Comparison of ENCODE assay signal across 36 cellular contexts in the genomic region with DNA sequence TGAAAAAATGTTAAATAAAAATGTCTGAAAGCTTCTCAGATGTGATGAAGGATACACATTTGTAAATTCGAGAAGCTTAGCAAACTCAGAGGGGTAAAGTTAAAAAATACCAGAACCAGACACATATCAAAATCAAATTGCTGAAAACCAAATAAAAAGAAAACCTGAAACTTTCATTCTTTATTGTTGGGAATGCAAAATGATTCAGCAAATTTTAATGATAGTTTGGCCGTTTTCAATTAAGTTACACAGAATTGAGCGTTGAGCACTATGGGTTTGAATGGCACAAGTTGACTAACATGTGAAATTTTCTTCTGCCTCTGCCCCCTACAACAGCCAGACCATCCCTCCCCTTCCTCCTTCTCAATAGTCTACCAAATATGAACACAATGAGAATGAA. TPM values are rescaled to one million over a fixed set of nuclear protein-coding genes. Genes with fewer than 3 reads are reported as not detected.
"Had no signal": no experiment of that assay in that cellular context is flagged by ENCODE, and none has a peak within 500 bp of the region (broad histone marks: within the 10 kb centered on the region; RNA-seq: fewer than 3 reads in every experiment).

No MANE protein-coding gene starts in this region.

- H3K4me3 ChIP-seq: adrenal gland, ascending aorta, body of pancreas, breast epithelium, cardiac muscle cell had no signal

- H3K9me3 ChIP-seq: adrenal gland, ascending aorta, body of pancreas, breast epithelium had no signal

- DNase-seq: activated effector memory CD4-positive, alpha-beta T cell treated with anti-CD3 and anti-CD28 coated beads, Interleukin-2, amount 50 U/mL, for 16 hours; activated effector memory CD4-positive, alpha-beta T cell treated with Interleukin-2 at 50 U/mL for 16 hours; activated gamma-delta T cell; activated gamma-delta T cell treated with Interleukin-2 at 50 U/mL for 16 hours; activated naive CD4-positive, alpha-beta T cell; activated naive CD4-positive, alpha-beta T cell treated with anti-CD3 and anti-CD28 coated beads for 36 hours; activated naive CD4-positive, alpha-beta T cell treated with anti-CD3 and anti-CD28 coated beads, Interleukin-2, amount 10 ng/mL, durations not matched to agents 7 days and 5 days; activated naive CD4-positive, alpha-beta T cell treated with anti-CD3 and anti-CD28 coated beads, Interleukin-2, amount 50 U/mL, for 16 hours; activated naive CD4-positive, alpha-beta T cell treated with Interleukin-2 at 50 U/mL for 16 hours; activated naive CD8-positive, alpha-beta T cell treated with anti-CD3 and anti-CD28 coated beads for 36 hours; activated naive CD8-positive, alpha-beta T cell treated with anti-CD3 and anti-CD28 coated beads, Interleukin-2, amount 10 ng/mL, durations not matched to agents 7 days and 5 days; activated naive CD8-positive, alpha-beta T cell treated with anti-CD3 and anti-CD28 coated beads, Interleukin-2, amount 50 U/mL, for 24 hours; activated T-cell treated with anti-CD3 and anti-CD28 coated beads, Interleukin-2, amount 50 U/mL, for 24 hours; activated T-cell treated with anti-CD3 and anti-CD28 coated beads, Interleukin-2, amount 50 U/mL, for 4 hours; activated T-cell treated with anti-CD3 and anti-CD28 coated beads, Interleukin-2, amount 50 U/mL, for 48 hours; activated T-cell treated with anti-CD3 and anti-CD28 coated beads, Interleukin-2, amount 50 U/mL, for 72 hours; adrenal gland; amniotic stem cell; amygdala; anterior cingulate cortex; aorta; body of pancreas; brain microvascular endothelial cell; caudate nucleus; central memory CD4-positive, alpha-beta T cell; cerebellar nuclear complex had no signal

- H3K27me3 ChIP-seq: adrenal gland, ascending aorta, body of pancreas, brain microvascular endothelial cell, breast epithelium, cardiac muscle cell had no signal

- H3K36me3 ChIP-seq: adrenal gland, ascending aorta, brain microvascular endothelial cell, breast epithelium, cardiac muscle cell had no signal

- FAIRE-seq: astrocyte, bronchial epithelial cell had no signal

- H3K27ac ChIP-seq: adrenal gland, ascending aorta, body of pancreas, brain microvascular endothelial cell, breast epithelium, cardiac muscle cell had no signal

- H3K4me1 ChIP-seq: adrenal gland, ascending aorta, body of pancreas, breast epithelium had no signal

- ATAC-seq: activated naive CD4-positive, alpha-beta T cell treated with anti-CD3 and anti-CD28 coated beads, Interleukin-2, amount 50 U/mL, for 72 hours; activated naive CD8-positive, alpha-beta T cell treated with anti-CD3 and anti-CD28 coated beads, Interleukin-2, amount 50 U/mL, for 24 hours; activated T-cell treated with anti-CD3 and anti-CD28 coated beads, Interleukin-2, amount 50 U/mL, for 4 hours; activated T-cell treated with anti-CD3 and anti-CD28 coated beads, Interleukin-2, amount 50 U/mL, for 72 hours; activated T-helper 17 cell treated with anti-CD3 and anti-CD28 coated beads, Interleukin-2, amount 50 U/mL, for 72 hours; body of pancreas had no signal

RNA-seq across cellular contexts. Expression of a gene that starts 33.5 kb away (rescaled TPM):
- total RNA-seq: activated naive CD4-positive, alpha-beta T cell treated with anti-CD3 and anti-CD28 coated beads for 36 hours; activated naive CD4-positive, alpha-beta T cell treated with anti-CD3 and anti-CD28 coated beads, Interleukin-2, amount 50 U/mL, for 72 hours; activated naive CD8-positive, alpha-beta T cell treated with anti-CD3 and anti-CD28 coated beads for 36 hours; activated naive CD8-positive, alpha-beta T cell treated with anti-CD3 and anti-CD28 coated beads, Interleukin-2, amount 10 ng/mL, durations not matched to agents 7 days and 5 days; activated T-cell treated with anti-CD3 and anti-CD28 coated beads, Interleukin-2, amount 50 U/mL, for 4 hours; activated T-cell treated with anti-CD3 and anti-CD28 coated beads, Interleukin-2, amount 50 U/mL, for 72 hours; activated T-helper 1 cell treated with anti-CD3 and anti-CD28 coated beads, Interleukin-12 subunit alpha, Interleukin-12 subunit beta, Interleukin-2, Interleukin-4 antibody, amounts not matched to agents 30 ng/mL and 10 ng/mL and 1 ng/mL, durations not matched to agents 14 hours and 24 hours and 36 hours; activated T-helper 17 cell treated with anti-CD3 and anti-CD28 coated beads, Interleukin-2, amount 50 U/mL, for 72 hours; activated T-helper 2 cell treated with anti-CD3 and anti-CD28 coated beads, Interferon-gamma antibody, Interleukin-2, Interleukin-4, amounts not matched to agents 10 μg/mL and 5 μg/mL and 100 μg/mL, durations not matched to agents 14 hours and 24 hours and 36 hours; aorta; ascending aorta; astrocyte; bronchial epithelial cell; cardiac muscle cell; cardiac septum had no signal
- polyA plus RNA-seq: aorta had no signal
